Comparison of ENCODE assay signal across 15 cellular contexts in the genomic region with DNA sequence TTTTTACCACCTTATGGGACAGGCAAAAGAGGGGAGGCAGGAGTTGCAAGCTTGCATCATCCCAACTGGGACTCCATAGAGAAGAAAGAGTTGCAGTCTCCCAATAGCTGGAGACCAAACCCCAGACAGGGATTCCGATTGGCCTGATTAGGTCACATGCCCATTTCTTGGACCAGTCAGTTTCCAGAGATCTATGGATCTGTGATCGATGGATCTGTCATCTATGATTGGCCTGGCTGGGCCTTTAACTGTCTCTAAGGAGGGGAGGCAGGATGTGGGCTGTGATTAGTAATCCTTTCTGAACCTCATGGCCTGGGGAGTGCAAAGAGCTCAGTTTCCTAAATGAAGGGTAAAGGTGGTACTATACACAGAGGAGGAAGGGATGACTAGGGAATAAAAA.
"Had no signal": no experiment of that assay in that cellular context is flagged by ENCODE, and none has a peak within 500 bp of the region (broad histone marks: within the 10 kb centered on the region; RNA-seq: fewer than 3 reads in every experiment).

No MANE protein-coding gene starts in this region.

- H3K9me3 Mint-ChIP-seq: memory B cell; natural killer cell; stimulated activated naive B cell treated with anti-CD40 and anti-IgM and Interleukin-4, amounts not matched to agents 10 μg/mL and 1 μg/mL and 100 μg/mL, for 72 hours had no signal

- H3K36me3 ChIP-seq: transverse colon, vagina had no signal

- H3K4me3 ChIP-seq: transverse colon, vagina had no signal

- H3K9me3 ChIP-seq: transverse colon, vagina had no signal

- DNase-seq: activated CD4-positive, alpha-beta T cell treated with anti-CD3 and anti-CD28 coated beads, Interleukin-2, amount 50 U/mL, for 1 hour; activated T-cell treated with anti-CD3 and anti-CD28 coated beads for 4 hours; cerebellar nuclear complex; effector CD8-positive, alpha-beta T cell; foreskin fibroblast; glutamatergic neuron; left ventricle myocardium superior; retina; stimulated activated CD4-positive, alpha-beta T cell treated with anti-CD3 and anti-CD28 coated beads, Interleukin-2, amount 100 ng/mL, for 48 hours; stimulated activated naive B cell treated with anti-CD40 and anti-IgM and Interleukin-4, amounts not matched to agents 10 μg/mL and 1 μg/mL and 100 μg/mL, for 72 hours; substantia nigra; transverse colon had no signal

- ATAC-seq: left ventricle myocardium superior; natural killer cell; stimulated activated naive B cell treated with anti-CD40 and anti-IgM and Interleukin-4, amounts not matched to agents 10 μg/mL and 1 μg/mL and 100 μg/mL, for 72 hours had no signal

- H3K27me3 ChIP-seq: transverse colon, vagina had no signal

- H3K27ac Mint-ChIP-seq: memory B cell; natural killer cell; stimulated activated naive B cell treated with anti-CD40 and anti-IgM and Interleukin-4, amounts not matched to agents 10 μg/mL and 1 μg/mL and 100 μg/mL, for 72 hours had no signal

- H3K36me3 Mint-ChIP-seq: memory B cell; natural killer cell; stimulated activated naive B cell treated with anti-CD40 and anti-IgM and Interleukin-4, amounts not matched to agents 10 μg/mL and 1 μg/mL and 100 μg/mL, for 72 hours had no signal

- H3K4me1 ChIP-seq: transverse colon, vagina had no signal

- H3K4me1 Mint-ChIP-seq: memory B cell; natural killer cell; stimulated activated naive B cell treated with anti-CD40 and anti-IgM and Interleukin-4, amounts not matched to agents 10 μg/mL and 1 μg/mL and 100 μg/mL, for 72 hours had no signal

- H3K27ac ChIP-seq: transverse colon, vagina had no signal

- H3K4me3 Mint-ChIP-seq: memory B cell; natural killer cell; stimulated activated naive B cell treated with anti-CD40 and anti-IgM and Interleukin-4, amounts not matched to agents 10 μg/mL and 1 μg/mL and 100 μg/mL, for 72 hours had no signal
